34 cellular contexts compared by ENCODE assay signal in the genomic region with DNA sequence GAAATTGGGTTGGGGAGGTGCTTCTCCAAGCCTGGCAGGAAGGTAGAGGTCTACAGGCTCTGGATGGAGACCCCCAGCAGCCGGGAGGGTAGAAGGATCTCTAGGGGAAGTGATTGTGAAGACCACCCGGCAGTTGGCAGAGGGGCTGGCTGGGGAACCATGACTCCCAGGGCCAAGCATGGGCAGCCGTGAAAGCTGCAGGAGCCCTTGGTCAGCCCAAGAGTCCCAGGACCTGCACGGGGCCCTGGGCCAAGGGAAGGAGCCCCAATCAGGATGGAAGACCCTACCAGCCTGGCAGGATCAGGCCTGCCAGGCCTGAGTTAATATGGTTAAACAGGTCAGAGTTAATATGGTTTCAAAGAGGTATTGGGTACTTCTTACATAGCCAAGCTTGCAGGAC.
"Had no signal": no experiment of that assay in that cellular context is flagged by ENCODE, and none has a peak within 500 bp of the region (broad histone marks: within the 10 kb centered on the region; RNA-seq: fewer than 3 reads in every experiment).

No MANE protein-coding gene starts in this region.

- DNase-seq: activated B cell treated with CpG ODN at 0.5 μM for 24 hours; activated CD4-positive, alpha-beta T cell treated with anti-CD3 and anti-CD28 coated beads for 48 hours; activated CD4-positive, alpha-beta T cell treated with anti-CD3 and anti-CD28 coated beads, Interleukin-2, amount 50 U/mL, for 1 hour; activated CD4-positive, alpha-beta T cell treated with anti-CD3 and anti-CD28 coated beads, Interleukin-2, amount 50 U/mL, for 48 hours; activated CD8-positive, alpha-beta memory T cell treated with anti-CD3 and anti-CD28 coated beads for 24 hours; activated CD8-positive, alpha-beta T cell treated with anti-CD3 and anti-CD28 coated beads for 36 hours; activated effector memory CD4-positive, alpha-beta T cell treated with Interleukin-2 at 50 U/mL for 16 hours; activated gamma-delta T cell treated with Interleukin-2 at 50 U/mL for 16 hours; activated naive CD4-positive, alpha-beta T cell treated with anti-CD3 and anti-CD28 coated beads, Interleukin-2, amount 50 U/mL, for 16 hours; activated naive CD4-positive, alpha-beta T cell treated with Interleukin-2 at 50 U/mL for 16 hours; activated T-cell treated with anti-CD3 and anti-CD28 coated beads, Interleukin-2, amount 50 U/mL, for 4 hours; amniotic stem cell; anterior cingulate cortex; brain microvascular endothelial cell; dorsolateral prefrontal cortex; effector memory CD4-positive, alpha-beta T cell; endodermal cell; foreskin keratinocyte; gastrocnemius medialis; glutamatergic neuron; T-helper 1 cell; T-helper 17 cell; T1000 had no signal

- H3K27me3 ChIP-seq: brain microvascular endothelial cell, gastrocnemius medialis had no signal

- FAIRE-seq: astrocyte, bronchial epithelial cell had no signal

- H3K4me3 Mint-ChIP-seq: activated B cell treated with CpG ODN at 0.5 μM for 24 hours; activated CD8-positive, alpha-beta T cell treated with anti-CD3 and anti-CD28 coated beads for 36 hours; activated naive CD8-positive, alpha-beta T cell; activated T-cell treated with anti-CD3 and anti-CD28 coated beads, Interleukin-2, amount 50 U/mL, for 4 hours; activated T-helper 17 cell treated with anti-CD3 and anti-CD28 coated beads, Interleukin-2, amount 50 U/mL, for 72 hours; central memory CD8-positive, alpha-beta T cell; dendritic cell treated with granulocyte-macrophage colony-stimulating factor and Interleukin-4, amounts not matched to agents 40 ng/mL and 50 ng/mL, for 4 days; endodermal cell; T-helper 17 cell; T-helper 2 cell treated with Interferon-gamma antibody and Interleukin-4, amounts not matched to agents 5 μg/mL and 100 μg/mL, for 36 hours had no signal

- H3K4me1 ChIP-seq: foreskin keratinocyte, gastrocnemius medialis had no signal

- H3K9me3 Mint-ChIP-seq: activated B cell treated with CpG ODN at 0.5 μM for 24 hours; activated CD8-positive, alpha-beta T cell treated with anti-CD3 and anti-CD28 coated beads for 36 hours; activated T-cell treated with anti-CD3 and anti-CD28 coated beads, Interleukin-2, amount 50 U/mL, for 4 hours; activated T-helper 17 cell treated with anti-CD3 and anti-CD28 coated beads, Interleukin-2, amount 50 U/mL, for 72 hours; central memory CD8-positive, alpha-beta T cell; dendritic cell treated with granulocyte-macrophage colony-stimulating factor and Interleukin-4, amounts not matched to agents 40 ng/mL and 50 ng/mL, for 4 days; endodermal cell; T-helper 2 cell treated with Interferon-gamma antibody and Interleukin-4, amounts not matched to agents 5 μg/mL and 100 μg/mL, for 36 hours had no signal

- H3K36me3 ChIP-seq: brain microvascular endothelial cell, gastrocnemius medialis, WERI-Rb-1 had no signal

- ATAC-seq: activated CD4-positive, CD25-positive, alpha-beta regulatory T cell treated with anti-CD3 and anti-CD28 coated beads, Interleukin-2, amount 50 U/mL, for 24 hours; activated CD8-positive, alpha-beta T cell treated with anti-CD3 and anti-CD28 coated beads for 36 hours; activated T-cell treated with anti-CD3 and anti-CD28 coated beads, Interleukin-2, amount 50 U/mL, for 4 hours; activated T-helper 17 cell treated with anti-CD3 and anti-CD28 coated beads, Interleukin-2, amount 50 U/mL, for 72 hours; esophagus mucosa; foreskin keratinocyte; gastrocnemius medialis; T-helper 17 cell had no signal

- H3K36me3 Mint-ChIP-seq: activated naive CD8-positive, alpha-beta T cell had no signal

- H3K4me1 Mint-ChIP-seq: activated B cell treated with CpG ODN at 0.5 μM for 24 hours; activated T-helper 17 cell treated with anti-CD3 and anti-CD28 coated beads, Interleukin-2, amount 50 U/mL, for 72 hours; central memory CD8-positive, alpha-beta T cell; endodermal cell; T-helper 17 cell had no signal

- H3K4me3 ChIP-seq: coronary artery, dorsolateral prefrontal cortex, gastrocnemius medialis had no signal

- H3K27ac Mint-ChIP-seq: activated B cell treated with CpG ODN at 0.5 μM for 24 hours; activated CD8-positive, alpha-beta T cell treated with anti-CD3 and anti-CD28 coated beads for 36 hours; activated naive CD8-positive, alpha-beta T cell; activated T-helper 17 cell treated with anti-CD3 and anti-CD28 coated beads, Interleukin-2, amount 50 U/mL, for 72 hours; dendritic cell treated with granulocyte-macrophage colony-stimulating factor and Interleukin-4, amounts not matched to agents 40 ng/mL and 50 ng/mL, for 4 days; endodermal cell; T-helper 17 cell; T-helper 2 cell treated with Interferon-gamma antibody and Interleukin-4, amounts not matched to agents 5 μg/mL and 100 μg/mL, for 36 hours had no signal

- H3K9me3 ChIP-seq: gastrocnemius medialis had no signal

- H3K27ac ChIP-seq: brain microvascular endothelial cell, coronary artery, dorsolateral prefrontal cortex, foreskin keratinocyte, gastrocnemius medialis, WERI-Rb-1 had no signal
